ENCODE assay signal across 8 cellular contexts in genomic region chr11:126303623-126304456, GRCh38. TPM values are rescaled to one million over a fixed set of nuclear protein-coding genes. Genes with fewer than 3 reads are reported as not detected.
DNase-seq lines count a peak whose midpoint lies in the region; ATAC-seq and TF ChIP-seq lines count a peak whose summit lies in the region.

Gene DCPS, plus strand, starts transcription at chr11:126304060. Its CDS starts 21 bp downstream, at chr11:126304081.

- peaks cover 0 to 2% of the 10 kb centered on the region in 2 experiments for H3K36me3 ChIP-seq in trophoblast cell (ENCODE audit: control insufficient read depth in 1 of 2, insufficient read depth in 2 of 2, low read length in 2 of 2)
- H3K36me3 ChIP-seq in transverse colon = no peaks in the 10 kb centered on the region

- H2BK12ac ChIP-seq in trophoblast cell (ENCODE audit: low read length) = no peak within 1 kb of the TSS

- H3K4ac ChIP-seq in trophoblast cell (ENCODE audit: low read depth, low read length) = peak within 1 kb of the TSS; percentile 46

- H2AK5ac ChIP-seq in trophoblast cell (ENCODE audit: low read length) = no peak within 1 kb of the TSS

- H3K14ac ChIP-seq in trophoblast cell (ENCODE audit: low read length) = peak within 1 kb of the TSS; percentile 76

- no CpG with 5 or more reads among the region's 61 CpGs for WGBS in trophoblast cell (ENCODE audit: extremely low coverage, insufficient coverage, insufficient read length)
- WGBS in transverse colon (ENCODE audit: low coverage in 1 of 2), 2 donors = 5 to 19% methylated on average over 9 to 59 of the region's 61 CpGs

- peak within 1 kb of the TSS; percentile 78 for H4K91ac ChIP-seq in trophoblast cell (ENCODE audit: low read depth, low read length)

- H3K23ac ChIP-seq in trophoblast cell (ENCODE audit: low read length) = no peak within 1 kb of the TSS

- intact Hi-C loops in Right ventricle myocardium superior (cut with DNase I) = no loop called here
- intact Hi-C loops in transverse colon (cut with DNase I; ENCODE audit: low total_unique reads) = no loop called here

- H3K4me1 ChIP-seq in trophoblast cell (ENCODE audit: control insufficient read depth in 1 of 2, insufficient read depth in 2 of 2, low read length in 2 of 2) (peaks cover 0 to 4% of the 10 kb centered on the region in 2 experiments), transverse colon (peaks cover 4 to 21% (median 11%) of the 10 kb centered on the region in 4 donors)

- DNase-seq in GM12865 (ENCODE audit: low read depth) (peak; percentile 94), NCI-H128 (lab: John Stamatoyannopoulos, UW; ENCODE audit: unreplicated experiment) (peak; percentile 71), SW 1271 (lab: John Stamatoyannopoulos, UW) (peak; percentile 69 to 84), Right ventricle myocardium superior (peak; percentile 95), trophoblast cell (peak; percentile 95 to 96), transverse colon (peak; percentile 92)
- peak; percentile 88 for DNase-seq in activated naive CD8-positive, alpha-beta T cell treated with anti-CD3 and anti-CD28 coated beads, Interleukin-2, amount 50 U/mL, for 24 hours

- peaks cover 16% of the 10 kb centered on the region for H3K36me3 Mint-ChIP-seq in activated naive CD8-positive, alpha-beta T cell treated with anti-CD3 and anti-CD28 coated beads, Interleukin-2, amount 50 U/mL, for 24 hours (ENCODE audit: low read depth)

- H3K4me3 ChIP-seq in GM12865 (ENCODE audit: low read depth, low read length) (peak within 1 kb of the TSS; percentile 99), trophoblast cell (ENCODE audit: low read depth, low read length) (peak within 1 kb of the TSS; percentile 75), transverse colon (peak within 1 kb of the TSS; percentile 32 to 68 (median 50))

- peak within 1 kb of the TSS; percentile 61 for H3K4me2 ChIP-seq in trophoblast cell (ENCODE audit: low read length)

- no peak for TF ChIP-seq CTCF in GM12865 (IDR thresholded peaks at IDR 0.05; ENCODE audit: insufficient read depth, low read depth, low read length, missing control alignments)
- TF ChIP-seq CTCF in transverse colon (IDR thresholded peaks at IDR 0.05) = no peak

- H3K4me3 Mint-ChIP-seq in activated naive CD8-positive, alpha-beta T cell treated with anti-CD3 and anti-CD28 coated beads, Interleukin-2, amount 50 U/mL, for 24 hours = peak within 1 kb of the TSS; percentile 94

- H4K8ac ChIP-seq in trophoblast cell (ENCODE audit: low read depth, low read length) = peak within 1 kb of the TSS; percentile 93

- H3K27ac ChIP-seq in trophoblast cell (ENCODE audit: low read depth, low read length) (peak within 1 kb of the TSS; percentile 50), transverse colon (peak within 1 kb of the TSS; percentile 85 to 93 (median 88))

- H3K79me1 ChIP-seq in trophoblast cell (ENCODE audit: low read length) = peaks cover 5% of the 10 kb centered on the region

- peak within 1 kb of the TSS; percentile 91 for H4K12ac ChIP-seq in trophoblast cell (ENCODE audit: low read depth, low read length)

- H3K27me3 ChIP-seq in trophoblast cell (ENCODE audit: insufficient read depth, low read length) = no peaks in the 10 kb centered on the region
- no peaks in the 10 kb centered on the region for H3K27me3 ChIP-seq in transverse colon

- H3K9me3 ChIP-seq in trophoblast cell (ENCODE audit: insufficient read depth, low read depth, low read length) (no peaks in the 10 kb centered on the region), transverse colon (no peaks in the 10 kb centered on the region)

- H2BK5ac ChIP-seq in trophoblast cell (ENCODE audit: low read depth, low read length, poor library complexity) = peak within 1 kb of the TSS; percentile 55

- no peak for TF ChIP-seq EP300 in transverse colon (IDR thresholded peaks at IDR 0.05; ENCODE audit: low read depth)

- H3K79me2 ChIP-seq in trophoblast cell (ENCODE audit: control insufficient read depth, insufficient read depth, low read length, poor library complexity) = peaks cover 4% of the 10 kb centered on the region

- H2AFZ ChIP-seq in trophoblast cell (ENCODE audit: insufficient read depth, low read length, poor library complexity) = peak within 1 kb of the TSS; percentile 93

- H3K18ac ChIP-seq in trophoblast cell (ENCODE audit: low read length) = peak within 1 kb of the TSS; percentile 92

- in situ Hi-C loops in transverse colon (cut with MboI; ENCODE audit: low pct_ligation_motif_present in 1 of 4, low pct_unique_long_range_greater_than_20kb in 1 of 4, low sequenced_read_pairs in 3 of 4) = loop anchor here in 2 of 4 donors (25.0 kb wide), 2 partner anchors 108 to 183 kb away; no protein-coding TSS in a partner anchor

- peak; percentile 82 for TF ChIP-seq POLR2A in transverse colon (IDR thresholded peaks at IDR 0.05)

- ATAC-seq in HG02678 (IDR thresholded peaks at IDR 0.05; ENCODE audit: unreplicated experiment) = peak; percentile 84
- peak; percentile 91 for ATAC-seq in activated naive CD8-positive, alpha-beta T cell treated with anti-CD3 and anti-CD28 coated beads, Interleukin-2, amount 50 U/mL, for 24 hours
- ATAC-seq in Right ventricle myocardium superior (ENCODE audit: poor library complexity) = peak; percentile 100

- peak within 1 kb of the TSS; percentile 78 for H3K9ac ChIP-seq in trophoblast cell (ENCODE audit: low read length)

- no peaks in the 10 kb centered on the region for H3K27me3 Mint-ChIP-seq in activated naive CD8-positive, alpha-beta T cell treated with anti-CD3 and anti-CD28 coated beads, Interleukin-2, amount 50 U/mL, for 24 hours

- H3K27ac Mint-ChIP-seq in activated naive CD8-positive, alpha-beta T cell treated with anti-CD3 and anti-CD28 coated beads, Interleukin-2, amount 50 U/mL, for 24 hours = peak within 1 kb of the TSS; percentile 98

- H2BK120ac ChIP-seq in trophoblast cell (ENCODE audit: insufficient read depth, low read length, poor library complexity) = peak within 1 kb of the TSS; percentile 71

- H3K4me1 Mint-ChIP-seq in activated naive CD8-positive, alpha-beta T cell treated with anti-CD3 and anti-CD28 coated beads, Interleukin-2, amount 50 U/mL, for 24 hours = peaks cover 27% of the 10 kb centered on the region

- H3K9me3 Mint-ChIP-seq in activated naive CD8-positive, alpha-beta T cell treated with anti-CD3 and anti-CD28 coated beads, Interleukin-2, amount 50 U/mL, for 24 hours = peaks cover 4% of the 10 kb centered on the region

RNA-seq across cellular contexts. Expression of gene DCPS, which starts in this region (rescaled TPM):
- 10.7 TPM for total RNA-seq in Right ventricle myocardium superior
- 11.2 and 12.2 TPM in 2 replicates for polyA plus RNA-seq in trophoblast cell (2013)
- total RNA-seq in transverse colon = 10 to 100 TPM in 3 of 4 donors, under 1 TPM in 1; 0.40 to 13.7 (median 11.3) TPM

Comparison
In these comparisons a context has a peak if more than half of its experiments do, and no peak if none do; other contexts are left out.
1. Peak in every context shown above with its lines: DNase-seq, ATAC-seq, H3K4me3 ChIP-seq and H3K27ac ChIP-seq.